18 cellular contexts compared by ENCODE assay signal in the genomic region with DNA sequence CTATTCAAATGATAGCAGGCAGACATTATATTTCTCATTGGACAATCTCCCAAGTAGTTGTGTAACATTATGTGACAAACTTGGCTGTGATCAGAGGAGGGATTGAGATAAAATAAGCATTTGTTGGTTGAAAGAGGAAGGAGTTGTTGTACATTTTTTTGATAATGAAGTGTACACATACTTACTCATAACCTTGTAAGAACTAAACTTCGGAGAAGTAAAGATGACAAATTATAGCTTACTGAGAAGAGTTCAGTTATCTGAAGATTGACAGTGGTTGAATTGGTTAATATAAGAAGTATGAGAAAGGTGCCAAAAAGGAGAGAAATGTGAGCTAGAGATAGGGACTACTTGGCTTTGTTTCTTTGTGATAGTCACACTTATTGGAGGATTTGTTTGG. TPM values are rescaled to one million over a fixed set of nuclear protein-coding genes. Genes with fewer than 3 reads are reported as not detected.
DNase-seq lines count a peak whose midpoint lies in the region; ATAC-seq and TF ChIP-seq lines count a peak whose summit lies in the region.
"Had no signal": no experiment of that assay in that cellular context is flagged by ENCODE, and none has a peak within 500 bp of the region (broad histone marks: within the 10 kb centered on the region; RNA-seq: fewer than 3 reads in every experiment).

No MANE protein-coding gene starts in this region.

- H3K4me1 ChIP-seq in body of pancreas = peaks cover 51% of the 10 kb centered on the region
- H3K4me1 ChIP-seq: breast epithelium, SJSA1 had no signal

- TF ChIP-seq CTCF in body of pancreas (IDR thresholded peaks at IDR 0.05) (no peak), natural killer cell (IDR thresholded peaks at IDR 0.05) (no peak)

- peak overlapping the region in 1 of 4 donors; percentile 21 for H3K27ac ChIP-seq in body of pancreas
- H3K27ac ChIP-seq: 22Rv1, breast epithelium, hepatocyte, lower lobe of right lung, SJSA1, tibial artery, VCaP had no signal

- ATAC-seq in body of pancreas (peak; percentile 40), natural killer cell (peak in 1 of 3 donors; percentile 40), HG03565 (IDR thresholded peaks at IDR 0.05; ENCODE audit: unreplicated experiment) (no peak)

- H3K9me3 Mint-ChIP-seq in natural killer cell = peaks cover 2 to 3% of the 10 kb centered on the region in 2 donors

- H3K36me3 ChIP-seq in body of pancreas (replicated peaks in 1 of 2; ENCODE audit: insufficient read depth in 1 of 2, low read depth in 2 of 2) = no peaks in the 10 kb centered on the region
- H3K36me3 ChIP-seq: breast epithelium, lower lobe of right lung, SJSA1, tibial artery had no signal

- no peak overlapping the region for H3K4me3 ChIP-seq in body of pancreas
- H3K4me3 ChIP-seq: breast epithelium, hepatocyte, lower lobe of right lung, SJSA1, tibial artery had no signal

- H3K9me3 ChIP-seq in body of pancreas = no peaks in the 10 kb centered on the region
- H3K9me3 ChIP-seq: SJSA1 had no signal

- no peaks in the 10 kb centered on the region for H3K27me3 Mint-ChIP-seq in natural killer cell (ENCODE audit: low read depth in 2 of 2)
- H3K27me3 Mint-ChIP-seq: IgD-negative memory B cell had no signal

- H3K4me1 Mint-ChIP-seq in natural killer cell = peaks cover 76 to 79% of the 10 kb centered on the region in 2 donors

- peak overlapping the region; percentile 27 to 32 for H3K27ac Mint-ChIP-seq in natural killer cell
- H3K27ac Mint-ChIP-seq: IgD-negative memory B cell had no signal

- no peaks in the 10 kb centered on the region for H3K27me3 ChIP-seq in body of pancreas
- H3K27me3 ChIP-seq: breast epithelium, hepatocyte, SJSA1, tibial artery had no signal

- no peak overlapping the region for H3K4me3 Mint-ChIP-seq in natural killer cell
- H3K4me3 Mint-ChIP-seq: IgD-negative memory B cell had no signal

- intact Hi-C loops in body of pancreas (cut with DNase I) = no loop called here
- intact Hi-C loops in natural killer cell (cut with micrococcal nuclease) = no loop called here

- TF ChIP-seq POLR2A in body of pancreas (IDR thresholded peaks at IDR 0.05) = no peak

- peaks cover 4% of the 10 kb centered on the region for H3K36me3 Mint-ChIP-seq in natural killer cell

- WGBS in body of pancreas, 2 donors = 8 to 14% methylated on average over 1 of the region's 1 CpG

- DNase-seq in NOMO-1 treated with DMSO at 0.1 percent for 48 hours (lab: John Stamatoyannopoulos, UW; ENCODE audit: unreplicated experiment) (peak; percentile 65), NOMO-1 treated with dmso at 0.1 percent for 144 hours (lab: John Stamatoyannopoulos, UW; ENCODE audit: unreplicated experiment) (no peak), MV-4-11 (lab: John Stamatoyannopoulos, UW) (peak; percentile 79), body of pancreas (no peak), natural killer cell (no peak), HT-29 (ENCODE audit: low spot score) (no peak), glomerular visceral epithelial cell (ENCODE audit: extremely low spot score) (no peak)
- DNase-seq: lower lobe of right lung, NCI-H2029, NCI-H748 treated with DMSO at 0.1 percent for 48 hours, tibial artery had no signal

RNA-seq across cellular contexts. Expression of gene STT3B, which starts 32.6 kb away (rescaled TPM):
- total RNA-seq in body of pancreas (10 to 100 TPM; 44.5 to 65.1 TPM), natural killer cell (100 to 1,000 TPM in 1 of 3 donors, 10 to 100 TPM in 2; 83.4 to 132 (median 99.0) TPM)
- 75.0 and 86.5 TPM in 2 replicates for total RNA-seq in HT-29 (2014; rRNA removed; shearing (Covaris generic))

Comparison
In these comparisons a context has a peak if more than half of its experiments do, and no peak if none do; other contexts are left out.
1. DNase-seq: peak in NOMO-1 treated with DMSO at 0.1 percent for 48 hours (single experiment) and MV-4-11 (single experiment); none in NOMO-1 treated with dmso at 0.1 percent for 144 hours (single experiment), body of pancreas (0 of 4), natural killer cell (single experiment), HT-29 (single experiment) and glomerular visceral epithelial cell (single experiment).